Comparison of ENCODE assay signal across 21 cellular contexts in the genomic region with DNA sequence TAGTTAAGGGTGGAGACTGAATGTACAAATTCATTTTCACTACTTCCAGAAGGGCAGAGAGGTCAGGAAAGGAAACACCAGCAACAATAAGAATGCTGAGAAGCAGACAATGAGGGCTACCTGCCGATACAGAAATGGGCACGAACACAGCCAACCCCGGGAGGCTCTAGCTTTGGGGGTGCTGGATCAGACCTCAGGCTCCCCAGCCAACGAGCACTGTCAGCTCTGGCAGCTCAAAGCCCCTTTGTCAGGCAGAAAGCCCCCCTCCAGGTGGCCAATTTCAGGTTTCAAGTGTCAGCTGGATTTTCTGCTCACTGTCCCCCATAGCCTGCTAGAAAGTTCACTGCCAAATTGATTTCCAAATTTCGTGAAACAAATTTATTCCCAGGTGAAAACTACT.
DNase-seq lines count a peak whose midpoint lies in the region; ATAC-seq and TF ChIP-seq lines count a peak whose summit lies in the region.
"Had no signal": no experiment of that assay in that cellular context is flagged by ENCODE, and none has a peak within 500 bp of the region (broad histone marks: within the 10 kb centered on the region; RNA-seq: fewer than 3 reads in every experiment).

No MANE protein-coding gene starts in this region.

- peak overlapping the region in 9 of 11 experiments; percentile 4 to 91 (median 82); a peak in 18 of 22 replicates for H3K4me2 ChIP-seq in BLaER1 treated with 17β-estradiol and CSF1 and Interleukin-3, amounts not matched to agents 10 nM and 100 nM
- no peak overlapping the region for H3K4me2 ChIP-seq in H9 (ENCODE audit: insufficient read depth, insufficient read length, low read length)

- H3K4ac ChIP-seq in H9 (ENCODE audit: low read depth, low read length): no peak overlapping the region

- TF ChIP-seq CTCF in H9 (conservative IDR thresholded peaks at IDR 0.05): no peak
- no peak for TF ChIP-seq CTCF in lower lobe of right lung (IDR thresholded peaks at IDR 0.05)
- TF ChIP-seq CTCF in prostate gland (IDR thresholded peaks at IDR 0.05): no peak

- H3K4me1 ChIP-seq in BLaER1 treated with 17β-estradiol and CSF1 and Interleukin-3, amounts not matched to agents 10 nM and 100 nM: peaks cover 58 to 77% (median 71%) of the 10 kb centered on the region in 10 experiments
- H3K4me1 ChIP-seq in H9 (ENCODE audit: insufficient read depth, low read length): no peaks in the 10 kb centered on the region; the same call in 1 of the 2 replicates
- peaks cover 34% of the 10 kb centered on the region for H3K4me1 ChIP-seq in lower lobe of right lung
- peaks cover 14% of the 10 kb centered on the region for H3K4me1 ChIP-seq in prostate gland (replicated peaks)
- H3K4me1 ChIP-seq: SJCRH30 had no signal

- no peak for ATAC-seq in lower lobe of right lung
- ATAC-seq: CD8-positive, alpha-beta T cell; GM12878; Panc1; SK-N-SH treated with all-trans-retinoic acid at 6 μM for 48 hours had no signal

- WGBS in H9 (ENCODE audit: extremely low coverage, insufficient read length, low lambda C conversion rate): no CpG with 5 or more reads among the region's 5 CpGs
- WGBS in prostate gland: 94% methylated on average over 5 of the region's 5 CpGs

- H2BK5ac ChIP-seq in H9 (ENCODE audit: insufficient read length, low read length): no peak overlapping the region

- intact Hi-C loops in lower lobe of right lung (cut with DNase I) (no loop called here), prostate gland (cut with DNase I) (no loop called here)

- H3K9me3 ChIP-seq in BLaER1 treated with 17β-estradiol and CSF1 and Interleukin-3, amounts not matched to agents 10 nM and 100 nM (replicated peaks in 1 of 11): no peaks in the 10 kb centered on the region
- no peaks in the 10 kb centered on the region for H3K9me3 ChIP-seq in H9 (ENCODE audit: control insufficient read depth, low read depth, low read length)
- no peaks in the 10 kb centered on the region for H3K9me3 ChIP-seq in lower lobe of right lung
- no peaks in the 10 kb centered on the region for H3K9me3 ChIP-seq in prostate gland
- H3K9me3 ChIP-seq: Caco-2, MG63, SJCRH30 had no signal

- H3K9ac ChIP-seq in BLaER1 treated with 17β-estradiol and CSF1 and Interleukin-3, amounts not matched to agents 10 nM and 100 nM: no peak overlapping the region
- H3K9ac ChIP-seq in H9 (ENCODE audit: extremely low read depth, insufficient read length, low read length): no peak overlapping the region

- no peak overlapping the region for H3K4me3 Mint-ChIP-seq in H9
- H3K4me3 Mint-ChIP-seq: CD8-positive, alpha-beta T cell had no signal

- no peaks in the 10 kb centered on the region for H3K79me2 ChIP-seq in H9 (ENCODE audit: insufficient read depth, low read length)

- H4K8ac ChIP-seq in H9 (replicated peaks; ENCODE audit: insufficient read length, low read depth, low read length): no peak overlapping the region

- DNase-seq in H9: no peak
- peak; percentile 34 for DNase-seq in lower lobe of right lung
- DNase-seq in substantia nigra (lab: John Stamatoyannopoulos, UW): no peak
- DNase-seq in NCI-H345 (lab: John Stamatoyannopoulos, UW): no peak
- DNase-seq in NOMO-1 treated with dmso at 0.1 percent for 144 hours (lab: John Stamatoyannopoulos, UW; ENCODE audit: unreplicated experiment): no peak
- DNase-seq in prostate gland (ENCODE audit: low spot score): no peak
- DNase-seq: AML-193; C1 segment of cervical spinal cord; Caco-2; CD8-positive, alpha-beta T cell; GDM1; MG63; NCI-H1105 treated with DMSO at 0.1 percent for 48 hours; NCI-H2029; NCI-H446 treated with DMSO at 0.1 percent for 48 hours; NCI-H526; SJCRH30 had no signal

- no peaks in the 10 kb centered on the region for H3K36me3 Mint-ChIP-seq in H9 (ENCODE audit: insufficient read depth in 1 of 3, low read depth in 3 of 3)
- H3K36me3 Mint-ChIP-seq: CD8-positive, alpha-beta T cell had no signal

- TF ChIP-seq POLR2A in prostate gland (IDR thresholded peaks at IDR 0.05): no peak

- H3K9me3 Mint-ChIP-seq in H9: no peaks in the 10 kb centered on the region
- H3K9me3 Mint-ChIP-seq: CD8-positive, alpha-beta T cell had no signal

- no peaks in the 10 kb centered on the region for H3K79me1 ChIP-seq in H9 (ENCODE audit: insufficient read depth, low read depth, low read length, poor library complexity, severe bottlenecking)

- no peak overlapping the region for H2BK12ac ChIP-seq in H9 (ENCODE audit: insufficient read length, low read depth, low read length)

- H3K18ac ChIP-seq in H9 (ENCODE audit: insufficient read length, low read depth, low read length): no peak overlapping the region

- H3T11ph ChIP-seq in H9 (ENCODE audit: low read length): no peak overlapping the region

- no peak overlapping the region for H2AFZ ChIP-seq in H9 (ENCODE audit: low read length)

- no peak overlapping the region for H2AK5ac ChIP-seq in H9 (ENCODE audit: insufficient read length, low read length)

- H3K23ac ChIP-seq in H9 (ENCODE audit: insufficient read length, low read depth, low read length): no peak overlapping the region

- no peak overlapping the region for H2BK15ac ChIP-seq in H9 (ENCODE audit: low read depth, low read length)

- no peak overlapping the region for H2BK20ac ChIP-seq in H9 (ENCODE audit: low read depth, low read length, poor library complexity, severe bottlenecking)

- H3K4me1 Mint-ChIP-seq in H9: peaks cover 23 to 35% of the 10 kb centered on the region in 2 experiments

- H3K27me3 Mint-ChIP-seq in H9 (ENCODE audit: low read depth): peaks cover 4% of the 10 kb centered on the region

- H4K91ac ChIP-seq in H9 (ENCODE audit: insufficient read length, low read depth, low read length): no peak overlapping the region

- H3K23me2 ChIP-seq in H9 (ENCODE audit: insufficient read length, low read depth, low read length, poor library complexity, severe bottlenecking): no peaks in the 10 kb centered on the region

- H2BK120ac ChIP-seq in H9 (ENCODE audit: low read depth, low read length, poor library complexity, severe bottlenecking): no peak overlapping the region

- no peak overlapping the region for H3K56ac ChIP-seq in H9 (ENCODE audit: insufficient read length, low read depth, low read length)

- H3K14ac ChIP-seq in H9 (ENCODE audit: insufficient read depth, low read length): no peak overlapping the region

- H3K4me3 ChIP-seq in BLaER1 treated with 17β-estradiol and CSF1 and Interleukin-3, amounts not matched to agents 10 nM and 100 nM: no peak overlapping the region
- H3K4me3 ChIP-seq in lower lobe of right lung (no peak overlapping the region), prostate gland (no peak overlapping the region)
- H3K4me3 ChIP-seq: GM12878, MG63, SJCRH30 had no signal

- H3K27ac ChIP-seq in BLaER1 treated with 17β-estradiol and CSF1 and Interleukin-3, amounts not matched to agents 10 nM and 100 nM: no peak overlapping the region
- H3K27ac ChIP-seq in H9 (ENCODE audit: insufficient read length, low read depth, low read length) (no peak overlapping the region), lower lobe of right lung (no peak overlapping the region), substantia nigra (ENCODE audit: low read depth, low read length, poor library complexity, severe bottlenecking) (peak overlapping the region; percentile 30), prostate gland (no peak overlapping the region)
- H3K27ac ChIP-seq: SJCRH30 had no signal

- no peaks in the 10 kb centered on the region for H3K36me3 ChIP-seq in BLaER1 treated with 17β-estradiol and CSF1 and Interleukin-3, amounts not matched to agents 10 nM and 100 nM
- H3K36me3 ChIP-seq in lower lobe of right lung (no peaks in the 10 kb centered on the region), prostate gland (no peaks in the 10 kb centered on the region)
- H3K36me3 ChIP-seq: MG63, SJCRH30 had no signal

- no peak overlapping the region for H4K5ac ChIP-seq in H9 (ENCODE audit: insufficient read length, low read depth, low read length)

- peak overlapping the region in 2 of 3 experiments; percentile 60 to 94; a peak in 2 of 7 replicates for H3K27ac Mint-ChIP-seq in H9
- H3K27ac Mint-ChIP-seq: CD8-positive, alpha-beta T cell had no signal

- peaks cover 0 to 25% (median 6%) of the 10 kb centered on the region in 11 experiments; a peak in 12 of 22 replicates for H3K27me3 ChIP-seq in BLaER1 treated with 17β-estradiol and CSF1 and Interleukin-3, amounts not matched to agents 10 nM and 100 nM
- no peaks in the 10 kb centered on the region for H3K27me3 ChIP-seq in H9 (ENCODE audit: insufficient read depth, low read length)
- no peaks in the 10 kb centered on the region for H3K27me3 ChIP-seq in lower lobe of right lung (ENCODE audit: low read depth)
- no peaks in the 10 kb centered on the region for H3K27me3 ChIP-seq in prostate gland (replicated peaks; ENCODE audit: insufficient read depth)
- H3K27me3 ChIP-seq: MG63, SJCRH30 had no signal

- H4K20me1 ChIP-seq in BLaER1 treated with 17β-estradiol and CSF1 and Interleukin-3, amounts not matched to agents 10 nM and 100 nM: peaks cover 0 to 12% (median 3%) of the 10 kb centered on the region in 11 experiments; a peak in 9 of 22 replicates
- no peaks in the 10 kb centered on the region for H4K20me1 ChIP-seq in H9 (ENCODE audit: control insufficient read depth, insufficient read depth, insufficient read length)
